1 cellular context compared by ENCODE assay signal in the genomic region with DNA sequence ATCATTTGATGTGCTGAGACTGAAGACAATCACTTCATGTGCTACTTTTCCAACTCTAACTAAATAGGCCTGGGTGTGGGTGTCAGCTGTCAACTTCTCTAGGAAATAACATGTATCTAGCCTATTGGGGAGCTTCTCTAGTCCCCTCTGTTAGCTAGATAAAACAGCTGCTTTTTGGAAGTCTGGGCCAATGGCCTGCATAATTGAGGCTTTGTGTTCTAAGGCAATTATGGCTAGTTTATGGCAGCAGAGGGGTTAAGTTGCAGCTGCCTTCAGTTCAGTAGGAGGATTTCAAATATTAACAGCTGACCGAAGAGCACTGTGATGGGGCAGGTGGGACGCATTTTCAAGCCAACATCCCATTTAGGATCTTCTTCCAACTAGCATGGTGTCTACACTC.
TF ChIP-seq lines count a peak whose summit lies in the region.

No MANE protein-coding gene starts in this region.

TF ChIP-seq in endothelial cell of umbilical vein, 7 proteins besides CTCF, POLR2A, EP300 and RAD21:
- TF ChIP-seq GATA2 (IDR thresholded peaks at IDR 0.05; ENCODE audit: insufficient read depth, insufficient read length, low read depth, low read length) (no peak), JUN (IDR thresholded peaks at IDR 0.05; ENCODE audit: borderline replicate concordance, insufficient read depth, insufficient read length, low read depth) (no peak), EZH2 (IDR thresholded peaks at IDR 0.05; ENCODE audit: borderline replicate concordance, low read depth, low read length, severe bottlenecking) (no peak), FOS (IDR thresholded peaks at IDR 0.05; ENCODE audit: borderline replicate concordance, insufficient read depth, low read length) (no peak), MYC (IDR thresholded peaks at IDR 0.05; ENCODE audit: low read depth, low read length) (no peak), POLR2AphosphoS5 (IDR thresholded peaks at IDR 0.05; ENCODE audit: insufficient read depth, low read depth, low read length) (no peak)
- TF ChIP-seq, protein P1, sequence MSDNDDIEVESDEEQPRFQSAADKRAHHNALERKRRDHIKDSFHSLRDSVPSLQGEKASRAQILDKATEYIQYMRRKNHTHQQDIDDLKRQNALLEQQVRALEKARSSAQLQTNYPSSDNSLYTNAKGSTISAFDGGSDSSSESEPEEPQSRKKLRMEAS (IDR thresholded peaks at IDR 0.05; ENCODE audit: insufficient read depth, insufficient read length) = no peak
